Comparison of ENCODE assay signal across 8 cellular contexts in genomic region chr22:27032121-27032761, GRCh38.
DNase-seq lines count a peak whose midpoint lies in the region; ATAC-seq lines count a peak whose summit lies in the region.

No MANE protein-coding gene starts in this region.

- H3K4me1 Mint-ChIP-seq in activated T-cell treated with anti-CD3 and anti-CD28 coated beads, Interleukin-2, amount 50 U/mL, for 24 hours (ENCODE audit: low read depth): no peaks in the 10 kb centered on the region

- no peak overlapping the region for H3K27ac Mint-ChIP-seq in activated T-cell treated with anti-CD3 and anti-CD28 coated beads, Interleukin-2, amount 50 U/mL, for 24 hours

- DNase-seq in DMS153 (lab: John Stamatoyannopoulos, UW) (peak; percentile 9), DMS153 treated with DMSO at 0.1 percent for 48 hours (lab: John Stamatoyannopoulos, UW; ENCODE audit: unreplicated experiment) (no peak), amygdala (lab: John Stamatoyannopoulos, UW) (peak in 51 of 56 donors; percentile 7 to 84 (median 56)), hippocampal formation (lab: John Stamatoyannopoulos, UW) (peak; percentile 46 to 74), smooth muscle cell of the brain vasculature (ENCODE audit: low read depth, low spot score) (peak; percentile 23), COLO829 (ENCODE audit: low spot score) (no peak)
- no peak for DNase-seq in activated T-cell treated with anti-CD3 and anti-CD28 coated beads, Interleukin-2, amount 50 U/mL, for 24 hours

- no peak overlapping the region for H3K4me3 Mint-ChIP-seq in activated T-cell treated with anti-CD3 and anti-CD28 coated beads, Interleukin-2, amount 50 U/mL, for 24 hours

- ATAC-seq in HG03442 (IDR thresholded peaks at IDR 0.05; ENCODE audit: unreplicated experiment): no peak

- H3K36me3 Mint-ChIP-seq in activated T-cell treated with anti-CD3 and anti-CD28 coated beads, Interleukin-2, amount 50 U/mL, for 24 hours (ENCODE audit: low read depth): no peaks in the 10 kb centered on the region

- H3K27me3 Mint-ChIP-seq in activated T-cell treated with anti-CD3 and anti-CD28 coated beads, Interleukin-2, amount 50 U/mL, for 24 hours: peaks cover 25% of the 10 kb centered on the region

- no peaks in the 10 kb centered on the region for H3K9me3 Mint-ChIP-seq in activated T-cell treated with anti-CD3 and anti-CD28 coated beads, Interleukin-2, amount 50 U/mL, for 24 hours

Comparison
In these comparisons a context has a peak if more than half of its experiments do, and no peak if none do; other contexts are left out.
1. DNase-seq: peak in DMS153 (single experiment), amygdala (51 of 56), hippocampal formation (2 of 2) and smooth muscle cell of the brain vasculature (single experiment); none in DMS153 treated with DMSO at 0.1 percent for 48 hours (single experiment), activated T-cell treated with anti-CD3 and anti-CD28 coated beads, Interleukin-2, amount 50 U/mL, for 24 hours (single experiment) and COLO829 (single experiment).